ENCODE assay signal across 20 cellular contexts in the genomic region with DNA sequence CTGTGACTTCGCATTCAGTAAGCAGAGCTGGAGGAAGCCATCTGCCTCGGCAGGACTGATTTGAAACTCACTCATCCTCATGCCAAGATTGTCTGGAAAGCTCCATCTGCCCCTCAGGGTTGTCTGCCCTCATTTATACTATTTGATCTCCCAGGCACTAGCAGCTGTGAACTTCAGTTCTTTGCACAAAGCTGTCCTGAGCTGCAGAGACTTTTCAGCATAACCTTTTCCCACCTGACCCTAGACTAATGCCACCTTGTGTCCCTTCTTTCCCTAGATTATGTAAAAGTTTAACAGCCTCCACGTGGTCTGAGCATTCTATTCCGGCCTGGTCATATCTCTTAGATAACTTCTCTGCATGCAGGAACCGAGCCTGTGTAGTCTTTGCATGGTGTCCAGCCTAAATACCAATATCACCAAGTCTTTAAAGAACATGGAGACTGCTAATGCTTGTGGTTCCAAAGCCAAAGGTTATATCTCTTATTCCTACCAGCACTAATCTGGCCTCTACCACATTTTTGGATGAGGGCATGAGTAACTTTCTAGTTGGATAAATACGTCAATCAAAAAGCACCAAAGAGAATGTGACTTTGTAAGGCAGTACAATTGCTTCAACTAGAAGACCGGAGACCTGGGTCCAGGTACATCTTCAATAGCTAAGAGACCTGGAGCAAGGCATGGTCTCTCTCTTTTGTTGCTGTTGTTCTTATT. TPM values are rescaled to one million over a fixed set of nuclear protein-coding genes. Genes with fewer than 3 reads are reported as not detected.
DNase-seq lines count a peak whose midpoint lies in the region; ATAC-seq and TF ChIP-seq lines count a peak whose summit lies in the region.
"Had no signal": no experiment of that assay in that cellular context is flagged by ENCODE, and none has a peak within 500 bp of the region (broad histone marks: within the 10 kb centered on the region; RNA-seq: fewer than 3 reads in every experiment).

No MANE protein-coding gene starts in this region.

- no peaks in the 10 kb centered on the region for H3K27me3 Mint-ChIP-seq in activated naive CD4-positive, alpha-beta T cell treated with anti-CD3 and anti-CD28 coated beads for 36 hours (ENCODE audit: low read depth)
- H3K27me3 Mint-ChIP-seq in activated naive CD8-positive, alpha-beta T cell treated with anti-CD3 and anti-CD28 coated beads, Interleukin-2, amount 50 U/mL, for 24 hours = no peaks in the 10 kb centered on the region
- H3K27me3 Mint-ChIP-seq in progenitor cell of endocrine pancreas = no peaks in the 10 kb centered on the region

- no peak for ATAC-seq in activated naive CD8-positive, alpha-beta T cell treated with anti-CD3 and anti-CD28 coated beads, Interleukin-2, amount 50 U/mL, for 24 hours
- no peak for ATAC-seq in HG02623 (IDR thresholded peaks at IDR 0.05; ENCODE audit: unreplicated experiment)
- no peak for ATAC-seq in HG02571 (IDR thresholded peaks at IDR 0.05; ENCODE audit: unreplicated experiment)
- ATAC-seq: activated naive CD4-positive, alpha-beta T cell treated with anti-CD3 and anti-CD28 coated beads, Interleukin-2, amount 50 U/mL, for 72 hours; gastrocnemius medialis; left colon; PC-3 had no signal

- no peak for TF ChIP-seq CTCF in progenitor cell of endocrine pancreas (IDR thresholded peaks at IDR 0.05; ENCODE audit: unreplicated experiment)

- no peak for DNase-seq in activated naive CD4-positive, alpha-beta T cell treated with anti-CD3 and anti-CD28 coated beads for 36 hours
- no peak for DNase-seq in activated naive CD4-positive, alpha-beta T cell treated with anti-CD3 and anti-CD28 coated beads, Interleukin-2, amount 50 U/mL, for 16 hours
- DNase-seq in NCI-H1694 (lab: John Stamatoyannopoulos, UW) (peak; percentile 70), progenitor cell of endocrine pancreas (ENCODE audit: low spot score, unreplicated experiment) (no peak), dedifferentiated amniotic fluid mesenchymal stem cell (ENCODE audit: extremely low spot score) (no peak)
- DNase-seq in activated naive CD8-positive, alpha-beta T cell treated with anti-CD3 and anti-CD28 coated beads, Interleukin-2, amount 50 U/mL, for 24 hours = no peak
- DNase-seq: activated CD4-positive, CD25-positive, alpha-beta regulatory T cell treated with anti-CD3 and anti-CD28 coated beads, Interleukin-2, amount 50 U/mL, for 72 hours; activated CD8-positive, alpha-beta memory T cell treated with anti-CD3 and anti-CD28 coated beads, Interleukin-2, amount 50 U/mL, for 48 hours; DND-41; gastrocnemius medialis; left colon; NCI-H2081; PC-3; sigmoid colon; SJCRH30; stomach; T1000 had no signal

- peaks cover 81% of the 10 kb centered on the region for H3K4me1 Mint-ChIP-seq in activated naive CD4-positive, alpha-beta T cell treated with anti-CD3 and anti-CD28 coated beads for 36 hours (ENCODE audit: low read depth)
- H3K4me1 Mint-ChIP-seq in activated naive CD8-positive, alpha-beta T cell treated with anti-CD3 and anti-CD28 coated beads, Interleukin-2, amount 50 U/mL, for 24 hours = peaks cover 81% of the 10 kb centered on the region
- peaks cover 31% of the 10 kb centered on the region for H3K4me1 Mint-ChIP-seq in progenitor cell of endocrine pancreas (ENCODE audit: low read depth)

- CTCF ChIA-PET in activated naive CD4-positive, alpha-beta T cell treated with anti-CD3 and anti-CD28 coated beads for 36 hours (lab: Charles Lee) = interaction anchor here (0.9 to 22.2 kb wide), 3 partner anchors 71 to 95 kb away, joined by 4 to 442 read pairs (median 7); a partner anchor contains a TSS

- intact Hi-C loops in activated naive CD4-positive, alpha-beta T cell treated with anti-CD3 and anti-CD28 coated beads for 36 hours (cut with micrococcal nuclease) = no loop called here

- H3K4me3 Mint-ChIP-seq in activated naive CD4-positive, alpha-beta T cell treated with anti-CD3 and anti-CD28 coated beads for 36 hours = no peak overlapping the region
- H3K4me3 Mint-ChIP-seq in activated naive CD8-positive, alpha-beta T cell treated with anti-CD3 and anti-CD28 coated beads, Interleukin-2, amount 50 U/mL, for 24 hours = no peak overlapping the region
- no peak overlapping the region for H3K4me3 Mint-ChIP-seq in progenitor cell of endocrine pancreas (ENCODE audit: low read depth)

- no peaks in the 10 kb centered on the region for H3K9me3 Mint-ChIP-seq in activated naive CD4-positive, alpha-beta T cell treated with anti-CD3 and anti-CD28 coated beads for 36 hours
- no peaks in the 10 kb centered on the region for H3K9me3 Mint-ChIP-seq in activated naive CD8-positive, alpha-beta T cell treated with anti-CD3 and anti-CD28 coated beads, Interleukin-2, amount 50 U/mL, for 24 hours
- H3K9me3 Mint-ChIP-seq in progenitor cell of endocrine pancreas (ENCODE audit: low read depth) = no peaks in the 10 kb centered on the region
- H3K9me3 Mint-ChIP-seq: activated naive CD4-positive, alpha-beta T cell treated with anti-CD3 and anti-CD28 coated beads, Interleukin-2, amount 50 U/mL, for 72 hours had no signal

- H3K36me3 Mint-ChIP-seq in activated naive CD4-positive, alpha-beta T cell treated with anti-CD3 and anti-CD28 coated beads for 36 hours (ENCODE audit: low read depth) = peaks cover 77% of the 10 kb centered on the region
- peaks cover 68% of the 10 kb centered on the region for H3K36me3 Mint-ChIP-seq in activated naive CD8-positive, alpha-beta T cell treated with anti-CD3 and anti-CD28 coated beads, Interleukin-2, amount 50 U/mL, for 24 hours (ENCODE audit: low read depth)
- peaks cover 22% of the 10 kb centered on the region for H3K36me3 Mint-ChIP-seq in progenitor cell of endocrine pancreas (ENCODE audit: insufficient read depth)

- H3K27ac Mint-ChIP-seq in activated naive CD4-positive, alpha-beta T cell treated with anti-CD3 and anti-CD28 coated beads for 36 hours = peak overlapping the region; percentile 1
- H3K27ac Mint-ChIP-seq in activated naive CD8-positive, alpha-beta T cell treated with anti-CD3 and anti-CD28 coated beads, Interleukin-2, amount 50 U/mL, for 24 hours = peak overlapping the region; percentile 28
- H3K27ac Mint-ChIP-seq in progenitor cell of endocrine pancreas = peak overlapping the region; percentile 12

RNA-seq across cellular contexts. Expression of a gene that starts 29.1 kb away (rescaled TPM):
- 100 to 1,000 TPM; 165 to 174 TPM for total RNA-seq in activated naive CD4-positive, alpha-beta T cell treated with anti-CD3 and anti-CD28 coated beads for 36 hours
- 0.74 and 1.4 TPM in 2 replicates for total RNA-seq in progenitor cell of endocrine pancreas
- total RNA-seq: PC-3 had no signal

RNA-seq across cellular contexts. Expression of a gene that starts 41.2 kb away (rescaled TPM):
- total RNA-seq in activated naive CD4-positive, alpha-beta T cell treated with anti-CD3 and anti-CD28 coated beads for 36 hours = 100 to 1,000 TPM; 185 to 192 TPM
- 43.3 and 46.8 TPM in 2 replicates for total RNA-seq in progenitor cell of endocrine pancreas
- total RNA-seq: PC-3 had no signal

Comparison
In these comparisons a context has a peak if more than half of its experiments do, and no peak if none do; other contexts are left out.
1. RNA of a gene that starts 29.1 kb away (total RNA-seq): 165 to 174 TPM in activated naive CD4-positive, alpha-beta T cell treated with anti-CD3 and anti-CD28 coated beads for 36 hours; 0.74 to 1.4 TPM in progenitor cell of endocrine pancreas; every median in the first group is over 10 times any median in the second.
2. Peak in every context shown above with its lines, with median percentiles within 50 percentile points of each other: H3K27ac Mint-ChIP-seq.